Comparison of ENCODE assay signal across 8 cellular contexts in the genomic region with DNA sequence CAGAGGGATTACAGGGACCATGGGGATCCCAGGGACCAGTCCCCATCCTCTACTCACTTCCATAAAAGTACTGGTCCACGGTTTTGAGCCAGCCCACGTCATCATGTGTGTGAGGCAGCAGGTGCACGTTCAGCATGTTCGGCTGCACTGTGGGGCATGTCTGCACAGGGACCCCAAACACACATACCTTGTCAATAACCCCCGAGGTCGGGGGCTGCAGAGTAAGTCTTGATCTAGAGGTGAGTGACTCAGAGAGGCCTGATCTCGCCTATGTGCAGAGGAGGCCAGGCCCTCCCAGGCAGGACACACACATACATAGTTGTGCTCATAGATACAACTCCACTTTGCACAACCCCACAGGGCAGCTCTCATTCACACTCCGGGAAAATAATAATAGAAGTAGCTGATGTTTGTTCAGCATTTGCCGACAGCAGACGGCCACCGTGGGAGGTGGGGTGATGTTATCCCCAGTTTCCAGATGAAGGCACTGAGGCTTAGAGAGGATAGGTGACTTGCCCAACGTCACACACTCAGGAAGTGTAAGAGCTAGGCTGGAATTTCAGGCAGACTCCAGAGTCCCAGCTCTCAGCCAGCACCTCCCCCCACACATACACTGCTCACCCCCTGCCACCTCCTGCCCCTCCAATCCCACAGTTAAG. TPM values are rescaled to one million over a fixed set of nuclear protein-coding genes. Genes with fewer than 3 reads are reported as not detected.
A peak's percentile ranks its signal among the peaks of the same experiment; 100 is the strongest.
DNase-seq lines count a peak whose midpoint lies in the region; ATAC-seq lines count a peak whose summit lies in the region.

No MANE protein-coding gene starts in this region.

- H3K4me3 ChIP-seq in iPS-18c (ENCODE audit: insufficient read depth, low read depth, low read length), result peak overlapping the region; percentile 80
- peak overlapping the region; percentile 86 to 98 (median 95) for H3K4me3 ChIP-seq in subcutaneous abdominal adipose tissue (ENCODE audit: low read depth in 1 of 5, low read length in 5 of 5)

- H3K9me3 ChIP-seq in iPS-18c (ENCODE audit: control insufficient read depth, insufficient read depth, low read length), result peaks cover 2% of the 10 kb centered on the region
- H3K9me3 ChIP-seq in subcutaneous abdominal adipose tissue (ENCODE audit: control insufficient read depth in 5 of 5, low read length in 5 of 5), result no peaks in the 10 kb centered on the region

- peak overlapping the region; percentile 84 to 99 (median 90) for H3K9ac ChIP-seq in subcutaneous abdominal adipose tissue (ENCODE audit: low read length in 5 of 5)

- H3K36me3 ChIP-seq in subcutaneous abdominal adipose tissue (ENCODE audit: control insufficient read depth in 5 of 5, insufficient read depth in 5 of 5, low read length in 5 of 5), result peaks cover 0 to 41% (median 22%) of the 10 kb centered on the region in 5 donors

- peak overlapping the region; percentile 82 for H3K27ac Mint-ChIP-seq in activated T-cell treated with anti-CD3 and anti-CD28 coated beads, Interleukin-2, amount 50 U/mL, for 72 hours

- peak overlapping the region; percentile 76 for H3K27ac ChIP-seq in subcutaneous abdominal adipose tissue (ENCODE audit: low read depth, low read length)

- peak; percentile 73 for DNase-seq in activated CD8-positive, alpha-beta memory T cell treated with anti-CD3 and anti-CD28 coated beads for 24 hours
- DNase-seq in activated CD8-positive, alpha-beta memory T cell treated with anti-CD3 and anti-CD28 coated beads, Interleukin-2, amount 50 U/mL, for 48 hours, result no peak
- DNase-seq in activated T-cell treated with anti-CD3 and anti-CD28 coated beads, Interleukin-2, amount 50 U/mL, for 72 hours, result peak in 1 of 2 donors; percentile 26
- DNase-seq in pons (ENCODE audit: low spot score), result no peak

- no peaks in the 10 kb centered on the region for H3K9me3 Mint-ChIP-seq in activated T-cell treated with anti-CD3 and anti-CD28 coated beads, Interleukin-2, amount 50 U/mL, for 72 hours

- H3K4me1 Mint-ChIP-seq in activated T-cell treated with anti-CD3 and anti-CD28 coated beads, Interleukin-2, amount 50 U/mL, for 72 hours (ENCODE audit: low read depth), result peaks cover 52% of the 10 kb centered on the region

- H3K27me3 Mint-ChIP-seq in activated T-cell treated with anti-CD3 and anti-CD28 coated beads, Interleukin-2, amount 50 U/mL, for 72 hours (ENCODE audit: low read depth), result no peaks in the 10 kb centered on the region

- peaks cover 21 to 65% (median 47%) of the 10 kb centered on the region in 5 donors for H3K4me1 ChIP-seq in subcutaneous abdominal adipose tissue (ENCODE audit: control insufficient read depth in 5 of 5, insufficient read depth in 5 of 5, low read length in 5 of 5)

- H3K4me3 Mint-ChIP-seq in activated T-cell treated with anti-CD3 and anti-CD28 coated beads, Interleukin-2, amount 50 U/mL, for 72 hours, result peak overlapping the region; percentile 90 to 93

- peaks cover 6 to 14% of the 10 kb centered on the region in 2 donors for H3K36me3 Mint-ChIP-seq in activated T-cell treated with anti-CD3 and anti-CD28 coated beads, Interleukin-2, amount 50 U/mL, for 72 hours (ENCODE audit: insufficient read depth in 2 of 2)

- ATAC-seq in activated T-cell treated with anti-CD3 and anti-CD28 coated beads, Interleukin-2, amount 50 U/mL, for 72 hours (replicated peaks in 1 of 2), result peak; percentile 6 to 8
- ATAC-seq in HG03280 (IDR thresholded peaks at IDR 0.05; ENCODE audit: unreplicated experiment), result no peak
- no peak for ATAC-seq in GM18909 (IDR thresholded peaks at IDR 0.05; ENCODE audit: poor library complexity, unreplicated experiment)

- no peaks in the 10 kb centered on the region for H3K27me3 ChIP-seq in subcutaneous abdominal adipose tissue (ENCODE audit: control insufficient read depth in 5 of 5, insufficient read depth in 4 of 5, low read length in 5 of 5)

RNA-seq across cellular contexts. Expression of a gene that starts 0.8 kb away (rescaled TPM):
- total RNA-seq in activated T-cell treated with anti-CD3 and anti-CD28 coated beads, Interleukin-2, amount 50 U/mL, for 72 hours, result 100 to 1,000 TPM in 1 of 2 donors, 10 to 100 TPM in 1; 75.8 to 109 TPM

RNA-seq across cellular contexts. Expression of a gene that starts 0.8 kb away (rescaled TPM):
- 10 to 100 TPM; 18.4 to 24.0 TPM for total RNA-seq in activated T-cell treated with anti-CD3 and anti-CD28 coated beads, Interleukin-2, amount 50 U/mL, for 72 hours

RNA-seq across cellular contexts. Expression of a gene that starts 15.9 kb away (rescaled TPM):
- total RNA-seq in activated T-cell treated with anti-CD3 and anti-CD28 coated beads, Interleukin-2, amount 50 U/mL, for 72 hours, result 100 to 1,000 TPM; 140 to 150 TPM

RNA-seq across cellular contexts. Expression of a gene that starts 22.0 kb away (rescaled TPM):
- not detected for total RNA-seq in activated T-cell treated with anti-CD3 and anti-CD28 coated beads, Interleukin-2, amount 50 U/mL, for 72 hours

RNA-seq across cellular contexts. Expression of a gene that starts 30.7 kb away (rescaled TPM):
- 1 to 10 TPM; 3.5 to 6.9 TPM for total RNA-seq in activated T-cell treated with anti-CD3 and anti-CD28 coated beads, Interleukin-2, amount 50 U/mL, for 72 hours

Comparison
In these comparisons a context has a peak if more than half of its experiments do, and no peak if none do; other contexts are left out.
1. ATAC-seq: peak in activated T-cell treated with anti-CD3 and anti-CD28 coated beads, Interleukin-2, amount 50 U/mL, for 72 hours (2 of 2); none in HG03280 (single experiment) and GM18909 (single experiment).